In genomic region chr9:113558632-113559502, GRCh38 we compare ENCODE assay signal across 10 cellular contexts.
DNase-seq lines count a peak whose midpoint lies in the region; ATAC-seq, FAIRE-seq and TF ChIP-seq lines count a peak whose summit lies in the region.
"Had no signal": no experiment of that assay in that cellular context is flagged by ENCODE, and none has a peak within 500 bp of the region (broad histone marks: within the 10 kb centered on the region; RNA-seq: fewer than 3 reads in every experiment).

No MANE protein-coding gene starts in this region.

- 21% methylated on average over 6 of the region's 7 CpGs for WGBS in K562 (ENCODE audit: insufficient coverage, low coverage, missing lambda C conversion rate)
- WGBS in spleen, 5 donors, result 53 to 94% (median 69%) methylated on average over 2 to 7 of the region's 7 CpGs

- peak; percentile 69 for ATAC-seq in K562

- H3K9me3 ChIP-seq in K562 (replicated peaks; ENCODE audit: control insufficient read depth, insufficient read depth, low read depth, low read length) (no peaks in the 10 kb centered on the region), iPS-15b (ENCODE audit: control insufficient read depth, insufficient read depth, low read length) (no peaks in the 10 kb centered on the region), spleen (no peaks in the 10 kb centered on the region)

- intact Hi-C loops in K562 (cut with micrococcal nuclease), result no loop called here
- intact Hi-C loops in spleen (cut with DNase I; ENCODE audit: low total_unique reads), result no loop called here

- CTCF ChIA-PET in K562 (lab: Yijun Ruan, JAX; ENCODE audit: low intra/inter-chr PET ratio), result no interaction called here

- H3K36me3 ChIP-seq in K562 (ENCODE audit: control insufficient read depth, insufficient read depth, low read length), result no peaks in the 10 kb centered on the region
- no peaks in the 10 kb centered on the region for H3K36me3 ChIP-seq in iPS-15b (ENCODE audit: control insufficient read depth, insufficient read depth, low read length)
- H3K36me3 ChIP-seq in spleen, result peaks cover 0 to 5% (median 0%) of the 10 kb centered on the region in 6 donors

- H3K27me3 ChIP-seq in K562 (ENCODE audit: control insufficient read depth in 2 of 2, insufficient read depth in 2 of 2, low read length in 2 of 2) (peaks cover 0 to 7% of the 10 kb centered on the region in 2 experiments; a peak in 2 of 5 replicates), iPS-15b (ENCODE audit: control insufficient read depth, insufficient read depth, low read length) (no peaks in the 10 kb centered on the region), spleen (replicated peaks in 1 of 7) (no peaks in the 10 kb centered on the region)

- H3K9me1 ChIP-seq in K562 (ENCODE audit: control insufficient read depth, insufficient read depth, low read length), result no peaks in the 10 kb centered on the region

- no peak for TF ChIP-seq RAD21 in Ishikawa (IDR thresholded peaks at IDR 0.05; ENCODE audit: low read depth)
- no peak for TF ChIP-seq RAD21 in K562 (CRISPR knock-in tag; conservative IDR thresholded peaks at IDR 0.05 in 1 of 2, IDR thresholded peaks at IDR 0.05 in 1 of 2)

- in situ Hi-C loops in K562 (cut with MboI), result no loop called here

- DNase-seq in K562 (ENCODE audit: extremely low read depth in 1 of 4, low spot score in 3 of 4) (peak in 1 of 4 experiments; percentile 47), spleen (peak; percentile 86), D341Med (ENCODE audit: low spot score) (no peak), occipital lobe (lab: John Stamatoyannopoulos, UW) (no peak)
- DNase-seq in stimulated activated CD4-positive, alpha-beta T cell treated with anti-CD3 and anti-CD28 coated beads, Interleukin-12 subunit alpha, Interleukin-12 subunit beta, amount 100 ng/mL, for 4 hours, result no peak
- no peak for DNase-seq in central memory CD4-positive, alpha-beta T cell
- DNase-seq: activated CD4-positive, alpha-beta memory T cell treated with anti-CD3 and anti-CD28 coated beads, Interleukin-2, amount 10 ng/mL, durations not matched to agents 7 days and 5 days; NCI-H1694 had no signal

- peaks cover 7 to 9% of the 10 kb centered on the region in 2 experiments for H3K4me1 ChIP-seq in K562 (replicated peaks in 1 of 2; ENCODE audit: control insufficient read depth in 2 of 2, insufficient read depth in 2 of 2, low read length in 2 of 2)
- no peaks in the 10 kb centered on the region for H3K4me1 ChIP-seq in iPS-15b (ENCODE audit: control insufficient read depth, insufficient read depth, low read length)
- H3K4me1 ChIP-seq in spleen, result peaks cover 0 to 90% (median 36%) of the 10 kb centered on the region in 6 donors

- peak; percentile 32 for FAIRE-seq in K562 (lab: Jason Lieb, UNC)

- no peak for TF ChIP-seq POLR2A in K562 (conservative IDR thresholded peaks at IDR 0.05)
- no peak for TF ChIP-seq POLR2A in spleen (IDR thresholded peaks at IDR 0.05)

- no peak overlapping the region; the same call in 1 of the 2 replicates for H3K4me2 ChIP-seq in K562 (ENCODE audit: insufficient read depth, low read length)

- TF ChIP-seq EP300 in Ishikawa (IDR thresholded peaks at IDR 0.05; ENCODE audit: borderline replicate concordance) (no peak), K562 (IDR thresholded peaks at IDR 0.05; ENCODE audit: low read length) (no peak)

- POLR2A ChIA-PET in K562 (lab: Yijun Ruan, JAX), result interaction anchor here (0.8 to 1.3 kb wide), 5 partner anchors 10 to 149 kb away, joined by 3 to 4 read pairs (median 3); partner anchors contain the start of genes C9orf43 and POLE3

- no peak overlapping the region for H3K4me3 ChIP-seq in K562
- no peak overlapping the region for H3K4me3 ChIP-seq in iPS-15b (ENCODE audit: low read depth, low read length)
- H3K4me3 ChIP-seq in spleen, result no peak overlapping the region

- TF ChIP-seq CTCF in K562 (IDR thresholded peaks at IDR 0.05 in 2 of 3, conservative IDR thresholded peaks at IDR 0.05 in 1 of 3; ENCODE audit: insufficient read depth in 2 of 3, low read depth in 1 of 3, low read length in 3 of 3), result no peak
- no peak for TF ChIP-seq CTCF in spleen (IDR thresholded peaks at IDR 0.05 in 8 of 11, conservative IDR thresholded peaks at IDR 0.05 in 3 of 11)

- no peaks in the 10 kb centered on the region for H4K20me1 ChIP-seq in K562 (replicated peaks; ENCODE audit: control insufficient read depth, insufficient read depth, low read length)

- no TSS peak for BruUV-seq in K562 (replicated peaks; lab: Mats Ljungman, UMichigan)

- H3K79me2 ChIP-seq in K562 (ENCODE audit: control insufficient read depth, insufficient read depth, low read length), result no peaks in the 10 kb centered on the region

- peak overlapping the region; percentile 79 for H2AFZ ChIP-seq in K562 (ENCODE audit: low read depth, low read length)

- H3K9ac ChIP-seq in K562 (ENCODE audit: insufficient read depth in 1 of 2, low read depth in 2 of 2, low read length in 2 of 2) (peak overlapping the region in 1 of 2 experiments; percentile 82; a peak in 2 of 4 replicates), iPS-15b (ENCODE audit: low read depth, low read length) (peak overlapping the region; percentile 12)

- H3K27ac ChIP-seq in K562 (ENCODE audit: extremely low read depth, low read depth, low read length), result no peak overlapping the region
- H3K27ac ChIP-seq in spleen, result peak overlapping the region in 7 of 8 donors; percentile 26 to 76 (median 60)

TF ChIP-seq in Ishikawa, 13 proteins besides CTCF, POLR2A, EP300 and RAD21 (continues in another document):
- TF ChIP-seq YY1 (IDR thresholded peaks at IDR 0.05; ENCODE audit: low read depth) (no peak), REST (IDR thresholded peaks at IDR 0.05; ENCODE audit: low read depth) (no peak), TCF12 (IDR thresholded peaks at IDR 0.05; ENCODE audit: low read depth) (no peak), EGR1 (IDR thresholded peaks at IDR 0.05) (no peak), CREB1 (IDR thresholded peaks at IDR 0.05; ENCODE audit: low read depth) (no peak), TEAD4 (IDR thresholded peaks at IDR 0.05) (no peak), TAF1 (IDR thresholded peaks at IDR 0.05; ENCODE audit: low read depth) (no peak)

TF ChIP-seq in K562, 482 proteins besides CTCF, POLR2A, EP300 and RAD21 (continues in another document):
- TF ChIP-seq GTF2B (IDR thresholded peaks at IDR 0.05; ENCODE audit: extremely low read depth, insufficient read length) (no peak), ARID4B (CRISPR knock-in tag; IDR thresholded peaks at IDR 0.05) (no peak), PCBP1 (IDR thresholded peaks at IDR 0.05; ENCODE audit: low read depth, low read length, poor library complexity, severe bottlenecking) (no peak), ZNF586 (CRISPR knock-in tag; conservative IDR thresholded peaks at IDR 0.05) (no peak), RAD51 (IDR thresholded peaks at IDR 0.05; ENCODE audit: borderline replicate concordance, low read depth) (no peak), POLR2AphosphoS2 (IDR thresholded peaks at IDR 0.05; ENCODE audit: low read length) (no peak), RCOR1 (IDR thresholded peaks at IDR 0.05; ENCODE audit: borderline replicate concordance in 1 of 2, low read depth in 2 of 2, low read length in 2 of 2) (0 out of 4 replicates have a peak, but pooled peaks of 1 of the 2 experiments have one; percentile 20)
